Comparison of ENCODE assay signal across 8 cellular contexts in the genomic region with DNA sequence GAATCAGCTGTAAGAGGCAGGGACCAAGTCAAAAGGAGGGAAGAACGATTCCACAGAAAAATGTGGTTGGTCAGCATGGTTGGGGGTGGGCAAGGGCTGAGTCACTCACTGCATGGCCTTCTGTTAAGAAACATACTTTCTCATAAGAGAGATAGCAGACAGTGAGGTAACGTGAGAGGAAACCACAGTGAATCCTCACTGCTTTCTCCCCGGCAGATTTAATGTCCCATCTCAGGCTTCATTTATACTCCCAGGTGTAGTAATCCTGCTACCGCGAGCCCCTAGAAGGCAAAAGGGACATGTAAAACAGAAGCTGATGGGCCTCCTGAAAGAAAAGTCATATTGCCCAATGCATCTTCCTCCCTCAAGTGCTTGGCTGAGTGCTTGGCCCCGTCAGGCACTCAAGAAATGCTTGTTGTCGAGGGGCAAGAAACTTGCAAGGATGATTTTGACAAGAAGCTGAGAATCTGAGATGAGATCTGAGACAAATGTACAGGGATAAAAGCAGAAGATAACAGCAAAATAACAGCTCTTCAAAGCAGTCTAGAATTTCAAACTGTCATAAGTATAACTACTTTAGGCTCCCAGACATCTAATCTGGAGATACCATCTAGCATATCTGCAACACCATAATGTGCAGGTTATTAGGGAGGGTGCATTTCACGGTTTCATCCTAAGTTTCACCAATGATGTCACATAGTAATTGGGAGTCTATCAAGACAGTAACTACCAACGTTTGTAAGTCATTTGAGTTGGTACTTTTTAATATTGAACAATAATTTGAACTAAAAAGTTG. TPM values are rescaled to one million over a fixed set of nuclear protein-coding genes. Genes with fewer than 3 reads are reported as not detected.
A peak's percentile ranks its signal among the peaks of the same experiment; 100 is the strongest.
DNase-seq lines count a peak whose midpoint lies in the region; ATAC-seq and TF ChIP-seq lines count a peak whose summit lies in the region.

No MANE protein-coding gene starts in this region.

- H3K4me3 ChIP-seq in right cardiac atrium (ENCODE audit: low read length) = no peak overlapping the region

- H3K4me1 ChIP-seq in right cardiac atrium (ENCODE audit: control insufficient read depth, insufficient read depth, low read length) = no peaks in the 10 kb centered on the region

- intact Hi-C loops in right cardiac atrium (cut with DNase I) = no loop called here

- peak overlapping the region; percentile 22 for H3K4me3 Mint-ChIP-seq in type B pancreatic cell

- no peaks in the 10 kb centered on the region for H3K9me3 ChIP-seq in right cardiac atrium (ENCODE audit: control insufficient read depth, low read length)

- ATAC-seq in right cardiac atrium = peak; percentile 50 to 74
- no peak for ATAC-seq in HG02642 (IDR thresholded peaks at IDR 0.05; ENCODE audit: poor library complexity, unreplicated experiment)
- no peak for ATAC-seq in HG02938 (IDR thresholded peaks at IDR 0.05; ENCODE audit: unreplicated experiment)
- no peak for ATAC-seq in HG03135 (IDR thresholded peaks at IDR 0.05; ENCODE audit: unreplicated experiment)

- no peaks in the 10 kb centered on the region for H3K27me3 Mint-ChIP-seq in type B pancreatic cell

- no peaks in the 10 kb centered on the region for H3K36me3 Mint-ChIP-seq in type B pancreatic cell

- no peaks in the 10 kb centered on the region for H3K27me3 ChIP-seq in right cardiac atrium (ENCODE audit: control insufficient read depth, insufficient read depth)

- DNase-seq in EH (ENCODE audit: low read depth) = peak; percentile 89
- peak; percentile 91 for DNase-seq in HT1080 (ENCODE audit: low read depth)
- peak; percentile 33 to 36 for DNase-seq in activated CD4-positive, alpha-beta T cell treated with anti-CD3 and anti-CD28 coated beads, Interleukin-2, amount 50 U/mL, for 48 hours
- DNase-seq in right cardiac atrium = peak in 1 of 3 donors; percentile 25
- no peak for DNase-seq in type B pancreatic cell (ENCODE audit: extremely low spot score, unreplicated experiment)

- TF ChIP-seq CTCF in type B pancreatic cell (conservative IDR thresholded peaks at IDR 0.05) = no peak

- H3K4me1 Mint-ChIP-seq in type B pancreatic cell (ENCODE audit: unreplicated experiment) = peaks cover 6% of the 10 kb centered on the region

- peak overlapping the region; percentile 41 for H3K27ac Mint-ChIP-seq in type B pancreatic cell

- H3K9me3 Mint-ChIP-seq in type B pancreatic cell = no peaks in the 10 kb centered on the region

- WGBS in right cardiac atrium = 48% methylated on average over 9 of the region's 9 CpGs

- H3K27ac ChIP-seq in right cardiac atrium (ENCODE audit: low read length) = no peak overlapping the region

RNA-seq across cellular contexts. Expression of a gene that starts 40.2 kb away (rescaled TPM):
- 55.0 and 62.4 TPM in 2 replicates for total RNA-seq in HT1080 (2014; rRNA removed; shearing (Covaris generic))
- 122 and 137 TPM in 2 replicates for polyA plus RNA-seq in HT1080 (2015; cell fraction: cytosol; rRNA removed)
- 123 and 131 TPM in 2 replicates for polyA plus RNA-seq in HT1080 (2015; cell fraction: nucleus; rRNA removed)
- 10 to 100 TPM; 14.8 to 30.1 (median 24.7) TPM for total RNA-seq in right cardiac atrium
- polyA plus RNA-seq in right cardiac atrium = 16.2 TPM
- 11.5 TPM in 2 replicates for total RNA-seq in type B pancreatic cell (ENCODE audit: low replicate concordance)

Comparison
In these comparisons a context has a peak if more than half of its experiments do, and no peak if none do; other contexts are left out.
1. ATAC-seq: peak in right cardiac atrium (2 of 2); none in HG02642 (single experiment), HG02938 (single experiment) and HG03135 (single experiment).